In the genomic region with DNA sequence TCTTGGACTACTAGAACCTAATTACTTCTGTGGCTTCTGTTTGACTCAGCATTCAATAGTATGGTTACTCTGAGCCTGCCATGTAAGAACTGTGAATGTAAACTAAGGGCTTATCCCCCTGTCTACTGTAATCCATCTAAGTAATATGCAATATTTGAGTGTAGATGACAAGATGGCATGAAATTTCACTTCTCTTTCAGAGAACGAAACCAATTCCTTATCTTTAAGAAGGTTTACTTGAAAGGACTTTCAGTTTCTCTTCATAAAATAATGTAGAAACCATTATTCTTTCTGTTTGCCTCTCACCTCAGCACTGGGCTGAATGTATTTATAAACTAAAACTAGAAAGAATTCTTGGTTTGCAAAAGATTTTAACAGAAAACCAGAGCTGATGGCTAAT, we compare ENCODE assay signal across 8 cellular contexts.
DNase-seq lines count a peak whose midpoint lies in the region; ATAC-seq and TF ChIP-seq lines count a peak whose summit lies in the region.

No MANE protein-coding gene starts in this region.

- H3K27ac ChIP-seq in colonic mucosa = no peak overlapping the region
- H3K27ac ChIP-seq in suprapubic skin = no peak overlapping the region

- H3K27me3 ChIP-seq in colonic mucosa (no peaks in the 10 kb centered on the region), suprapubic skin (no peaks in the 10 kb centered on the region)

- peak; percentile 14 for DNase-seq in Daoy (ENCODE audit: low read depth)
- peak; percentile 23 for DNase-seq in central memory CD4-positive, alpha-beta T cell
- DNase-seq in NCI-H1417 treated with DMSO at 0.1 percent for 48 hours (lab: John Stamatoyannopoulos, UW) = no peak
- no peak for DNase-seq in colonic mucosa
- no peak for DNase-seq in NCI-H2171 (lab: John Stamatoyannopoulos, UW)
- DNase-seq in suprapubic skin (ENCODE audit: low spot score in 2 of 2) = no peak

- 67% methylated on average over 1 of the region's 1 CpG for WGBS in suprapubic skin

- no peak overlapping the region for H3K9ac ChIP-seq in colonic mucosa (ENCODE audit: low read depth in 2 of 2, low read length in 2 of 2)

- TF ChIP-seq CTCF in colonic mucosa (IDR thresholded peaks at IDR 0.05) = no peak
- TF ChIP-seq CTCF in suprapubic skin (IDR thresholded peaks at IDR 0.05) = no peak

- TF ChIP-seq EP300 in suprapubic skin (IDR thresholded peaks at IDR 0.05) = no peak

- intact Hi-C loops in colonic mucosa (cut with DNase I) = no loop called here

- H3K9me3 ChIP-seq in colonic mucosa = no peaks in the 10 kb centered on the region
- no peaks in the 10 kb centered on the region for H3K9me3 ChIP-seq in suprapubic skin

- H3K4me1 ChIP-seq in colonic mucosa (no peaks in the 10 kb centered on the region), suprapubic skin (peaks cover 3% of the 10 kb centered on the region)

- peak; percentile 85 for ATAC-seq in GM21367 (IDR thresholded peaks at IDR 0.05; ENCODE audit: unreplicated experiment)
- ATAC-seq in HG03457 (IDR thresholded peaks at IDR 0.05; ENCODE audit: unreplicated experiment) = peak; percentile 75

- H3K4me3 ChIP-seq in colonic mucosa (no peak overlapping the region), suprapubic skin (no peak overlapping the region)

- no peaks in the 10 kb centered on the region for H3K36me3 ChIP-seq in colonic mucosa
- no peaks in the 10 kb centered on the region for H3K36me3 ChIP-seq in suprapubic skin

- TF ChIP-seq POLR2A in suprapubic skin (IDR thresholded peaks at IDR 0.05) = no peak

Comparison
In these comparisons a context has a peak if more than half of its experiments do, and no peak if none do; other contexts are left out.
1. DNase-seq: peak in Daoy (single experiment) and central memory CD4-positive, alpha-beta T cell (single experiment); none in NCI-H1417 treated with DMSO at 0.1 percent for 48 hours (single experiment), colonic mucosa (single experiment), NCI-H2171 (single experiment) and suprapubic skin (0 of 2).